25 cellular contexts compared by ENCODE assay signal in the genomic region with DNA sequence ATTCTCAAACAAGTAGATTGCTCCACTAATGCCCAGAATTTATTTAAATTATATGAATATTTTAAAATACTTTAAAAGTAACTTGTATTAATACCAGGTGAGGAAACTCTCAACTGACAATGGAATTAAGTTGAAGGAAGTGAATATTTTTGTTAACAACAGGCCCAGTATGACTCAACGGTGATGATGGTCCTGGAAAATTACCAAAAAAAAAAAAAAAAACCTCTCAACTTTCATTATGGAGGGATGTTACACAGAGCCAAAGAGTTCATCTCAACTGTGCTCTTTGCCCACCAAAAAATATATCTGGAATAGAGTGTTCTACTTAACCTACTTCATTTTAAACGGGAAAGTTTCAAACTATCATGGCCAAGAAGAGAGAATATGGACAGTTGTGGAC. TPM values are rescaled to one million over a fixed set of nuclear protein-coding genes. Genes with fewer than 3 reads are reported as not detected.
DNase-seq lines count a peak whose midpoint lies in the region; ATAC-seq and TF ChIP-seq lines count a peak whose summit lies in the region.
"Had no signal": no experiment of that assay in that cellular context is flagged by ENCODE, and none has a peak within 500 bp of the region (broad histone marks: within the 10 kb centered on the region; RNA-seq: fewer than 3 reads in every experiment).

No MANE protein-coding gene starts in this region.

- H2AFZ ChIP-seq in PC-3 (ENCODE audit: low read length) = no peak overlapping the region

- POLR2A ChIA-PET in PC-3 (lab: Charles Lee; ENCODE audit: unreplicated experiment) = no interaction called here

- no peaks in the 10 kb centered on the region for H3K9me2 ChIP-seq in PC-3 (replicated peaks; ENCODE audit: low read length)

- peaks cover 4 to 7% of the 10 kb centered on the region in 2 donors for H3K9me3 Mint-ChIP-seq in natural killer cell
- H3K9me3 Mint-ChIP-seq: activated naive CD8-positive, alpha-beta T cell treated with anti-CD3 and anti-CD28 coated beads, Interleukin-2, amount 50 U/mL, for 24 hours; CD4-positive, alpha-beta T cell; H9; neural crest cell; T-cell had no signal

- H3K4me2 ChIP-seq in PC-3 (ENCODE audit: low read length) = no peak overlapping the region

- no peaks in the 10 kb centered on the region for H3K36me3 ChIP-seq in PC-3 (ENCODE audit: low read depth, low read length)
- H3K36me3 ChIP-seq: thoracic aorta had no signal

- no peak overlapping the region for H3K4me3 Mint-ChIP-seq in natural killer cell
- H3K4me3 Mint-ChIP-seq: activated naive CD8-positive, alpha-beta T cell treated with anti-CD3 and anti-CD28 coated beads, Interleukin-2, amount 50 U/mL, for 24 hours; CD4-positive, alpha-beta T cell; H9; neural crest cell; T-cell had no signal

- DNase-seq in EL = peak; percentile 68
- DNase-seq in PC-3 = peak; percentile 64
- peak; percentile 7 to 19 for DNase-seq in dermis microvascular lymphatic vessel endothelial cell (ENCODE audit: low read depth in 2 of 2)
- DNase-seq in kidney tubule cell (ENCODE audit: low spot score) = peak; percentile 18
- DNase-seq in natural killer cell = no peak
- no peak for DNase-seq in NCI-H446 treated with DMSO at 0.1 percent for 48 hours (lab: John Stamatoyannopoulos, UW)
- no peak for DNase-seq in GM20000 (ENCODE audit: low spot score)
- no peak for DNase-seq in T-helper 2 cell
- DNase-seq: activated CD4-positive, alpha-beta T cell treated with anti-CD3 and anti-CD28 coated beads, Interleukin-2, amount 50 U/mL, for 1 hour; activated CD8-positive, alpha-beta memory T cell treated with anti-CD3 and anti-CD28 coated beads, Interleukin-2, amount 50 U/mL, for 48 hours; activated effector memory CD4-positive, alpha-beta T cell treated with anti-CD3 and anti-CD28 coated beads, Interleukin-2, amount 50 U/mL, for 16 hours; activated naive CD8-positive, alpha-beta T cell treated with anti-CD3 and anti-CD28 coated beads, Interleukin-2, amount 50 U/mL, for 24 hours; CD4-positive, alpha-beta T cell; DMS53; H9; MM.1S; NCI-H146; NCI-H2171; SHP77; stimulated activated naive CD4-positive, alpha-beta T cell; T-cell had no signal

- no peaks in the 10 kb centered on the region for H3F3A ChIP-seq in PC-3 (ENCODE audit: low read length, unreplicated experiment)

- peaks cover 14% of the 10 kb centered on the region for H3K4me1 ChIP-seq in PC-3 (ENCODE audit: insufficient read depth, low read length)

- H4K20me1 ChIP-seq in PC-3 (ENCODE audit: low read length) = no peaks in the 10 kb centered on the region

- TF ChIP-seq CTCF in PC-3 (conservative IDR thresholded peaks at IDR 0.05; ENCODE audit: low read depth, low read length) (no peak), natural killer cell (IDR thresholded peaks at IDR 0.05) (no peak), GM20000 (IDR thresholded peaks at IDR 0.05; ENCODE audit: extremely low read depth, missing control alignments) (no peak)

- H3K4me3 ChIP-seq in PC-3 (ENCODE audit: low read length) = no peak overlapping the region
- H3K4me3 ChIP-seq: thoracic aorta had no signal

- no peaks in the 10 kb centered on the region for H3K9me3 ChIP-seq in PC-3 (ENCODE audit: low read length)
- H3K9me3 ChIP-seq: thoracic aorta had no signal

- CTCF ChIA-PET in PC-3 (lab: Charles Lee) = interaction anchor here (0.7 kb wide), 1 partner anchor 1106 kb away, joined by 3 read pairs; no protein-coding TSS in a partner anchor

- intact Hi-C loops in PC-3 (cut with micrococcal nuclease) = no loop called here
- intact Hi-C loops in natural killer cell (cut with micrococcal nuclease) = no loop called here

- no TSS peak for BruUV-seq in PC-3 (replicated peaks; lab: Mats Ljungman, UMichigan)

- no peak overlapping the region for H3K9ac ChIP-seq in PC-3 (ENCODE audit: low read length)

- no peak overlapping the region for H3K27ac Mint-ChIP-seq in natural killer cell
- H3K27ac Mint-ChIP-seq: activated naive CD8-positive, alpha-beta T cell treated with anti-CD3 and anti-CD28 coated beads, Interleukin-2, amount 50 U/mL, for 24 hours; CD4-positive, alpha-beta T cell; H9; progenitor cell of endocrine pancreas; T-cell had no signal

- H3K79me2 ChIP-seq in PC-3 (ENCODE audit: low read length) = no peaks in the 10 kb centered on the region

- ATAC-seq in PC-3 = peak; percentile 30; the same call in 1 of the 2 replicates
- ATAC-seq in natural killer cell = no peak
- ATAC-seq: activated naive CD8-positive, alpha-beta T cell treated with anti-CD3 and anti-CD28 coated beads, Interleukin-2, amount 50 U/mL, for 24 hours; left lobe of liver; T-cell had no signal

- H3K27me3 ChIP-seq in PC-3 (ENCODE audit: low read length) = no peaks in the 10 kb centered on the region

- no peak overlapping the region for H3K27ac ChIP-seq in PC-3 (ENCODE audit: low read length)
- H3K27ac ChIP-seq: thoracic aorta had no signal

- H3K36me3 Mint-ChIP-seq in natural killer cell = no peaks in the 10 kb centered on the region
- H3K36me3 Mint-ChIP-seq: T-cell had no signal

- no peaks in the 10 kb centered on the region for H3K27me3 Mint-ChIP-seq in natural killer cell (ENCODE audit: low read depth in 2 of 2)
- H3K27me3 Mint-ChIP-seq: activated naive CD8-positive, alpha-beta T cell treated with anti-CD3 and anti-CD28 coated beads, Interleukin-2, amount 50 U/mL, for 24 hours; CD4-positive, alpha-beta T cell; progenitor cell of endocrine pancreas had no signal

- no peaks in the 10 kb centered on the region for H3K4me1 Mint-ChIP-seq in natural killer cell
- H3K4me1 Mint-ChIP-seq: H9, neural crest cell, T-cell had no signal

RNA-seq across cellular contexts. Expression of gene CFH, which starts 28.3 kb away (rescaled TPM):
- total RNA-seq in PC-3 (2014; rRNA removed) (0.80 and 1.9 TPM in 2 replicates), dermis microvascular lymphatic vessel endothelial cell (6.5 and 92.4 TPM in 2 replicates), natural killer cell (1 to 10 TPM in 2 of 3 donors, under 1 TPM in 1; 0.88 to 2.8 (median 2.7) TPM)
- total RNA-seq: H9, neural crest cell, progenitor cell of endocrine pancreas had no signal

Comparison
In these comparisons a context has a peak if more than half of its experiments do, and no peak if none do; other contexts are left out.
1. DNase-seq: peak in EL (single experiment), PC-3 (single experiment), dermis microvascular lymphatic vessel endothelial cell (2 of 2) and kidney tubule cell (single experiment); none in natural killer cell (single experiment), NCI-H446 treated with DMSO at 0.1 percent for 48 hours (single experiment), GM20000 (single experiment) and T-helper 2 cell (0 of 5).